In genomic region chr6:169723200-169723909, GRCh38 we compare ENCODE assay signal across 8 cellular contexts. TPM values are rescaled to one million over a fixed set of nuclear protein-coding genes. Genes with fewer than 3 reads are reported as not detected.
DNase-seq lines count a peak whose midpoint lies in the region; ATAC-seq and TF ChIP-seq lines count a peak whose summit lies in the region.

No MANE protein-coding gene starts in this region.

- no peaks in the 10 kb centered on the region for H4K20me1 ChIP-seq in OCI-LY1 (ENCODE audit: insufficient read depth, low read length)

- H3K9ac ChIP-seq in OCI-LY1 (ENCODE audit: low read length), result peak overlapping the region; percentile 73

- peaks cover 44% of the 10 kb centered on the region for H3K79me2 ChIP-seq in OCI-LY1 (ENCODE audit: insufficient read depth, low read length)

- H3K9me2 ChIP-seq in OCI-LY1 (ENCODE audit: low read depth, low read length), result no peaks in the 10 kb centered on the region

- H3K27ac ChIP-seq in 22Rv1, result peak overlapping the region; percentile 67
- peak overlapping the region; percentile 80 for H3K27ac ChIP-seq in OCI-LY1 (ENCODE audit: low read depth, low read length, poor library complexity, severe bottlenecking)

- ATAC-seq in GM18498 (IDR thresholded peaks at IDR 0.05; ENCODE audit: unreplicated experiment) (peak; percentile 43), HG02973 (IDR thresholded peaks at IDR 0.05; ENCODE audit: unreplicated experiment) (peak; percentile 39)
- peak; percentile 74 for ATAC-seq in stimulated activated memory B cell treated with anti-CD40 and anti-IgM and Interleukin-4, amounts not matched to agents 10 μg/mL and 1 μg/mL and 100 μg/mL, for 72 hours

- H3K36me3 Mint-ChIP-seq in stimulated activated memory B cell treated with anti-CD40 and anti-IgM and Interleukin-4, amounts not matched to agents 10 μg/mL and 1 μg/mL and 100 μg/mL, for 72 hours, result no peaks in the 10 kb centered on the region

- peaks cover 36% of the 10 kb centered on the region for H3K4me1 Mint-ChIP-seq in stimulated activated memory B cell treated with anti-CD40 and anti-IgM and Interleukin-4, amounts not matched to agents 10 μg/mL and 1 μg/mL and 100 μg/mL, for 72 hours

- DNase-seq in activated T-helper 1 cell treated with Interleukin-2 at 50 U/mL for 16 hours (ENCODE audit: low read depth) (peak; percentile 58), fibroblast of gingiva (ENCODE audit: low read depth) (peak; percentile 62), myocyte (ENCODE audit: low read depth) (peak; percentile 68)

- peak overlapping the region; percentile 98 for H3K4me2 ChIP-seq in OCI-LY1 (ENCODE audit: low read length)

- no peaks in the 10 kb centered on the region for H3K27me3 ChIP-seq in OCI-LY1 (ENCODE audit: insufficient read depth, low read length)

- H3K36me3 ChIP-seq in OCI-LY1 (ENCODE audit: insufficient read depth, low read length), result peaks cover 15% of the 10 kb centered on the region

- H3K9me3 ChIP-seq in OCI-LY1 (ENCODE audit: low read length), result no peaks in the 10 kb centered on the region

- H3K4me3 ChIP-seq in OCI-LY1 (ENCODE audit: low read depth, low read length, poor library complexity, severe bottlenecking), result peak overlapping the region; percentile 70

- peak overlapping the region; percentile 89 for H3K27ac Mint-ChIP-seq in stimulated activated memory B cell treated with anti-CD40 and anti-IgM and Interleukin-4, amounts not matched to agents 10 μg/mL and 1 μg/mL and 100 μg/mL, for 72 hours

- 0 out of 2 replicates have a peak, but pooled peaks cover 3% of the 10 kb centered on the region for H3F3A ChIP-seq in OCI-LY1 (ENCODE audit: insufficient read depth, low read length)

- no peak overlapping the region for H2AFZ ChIP-seq in OCI-LY1 (ENCODE audit: low read length)

- H3K27me3 Mint-ChIP-seq in stimulated activated memory B cell treated with anti-CD40 and anti-IgM and Interleukin-4, amounts not matched to agents 10 μg/mL and 1 μg/mL and 100 μg/mL, for 72 hours, result no peaks in the 10 kb centered on the region

- H3K4me1 ChIP-seq in OCI-LY1 (ENCODE audit: insufficient read depth, low read length, severe bottlenecking), result peaks cover 30% of the 10 kb centered on the region

- H3K4me3 Mint-ChIP-seq in stimulated activated memory B cell treated with anti-CD40 and anti-IgM and Interleukin-4, amounts not matched to agents 10 μg/mL and 1 μg/mL and 100 μg/mL, for 72 hours, result peak overlapping the region; percentile 84

- TF ChIP-seq CTCF in 22Rv1 (IDR thresholded peaks at IDR 0.05) (no peak), OCI-LY1 (IDR thresholded peaks at IDR 0.05; ENCODE audit: low read length) (no peak)

- no peaks in the 10 kb centered on the region for H3K9me3 Mint-ChIP-seq in stimulated activated memory B cell treated with anti-CD40 and anti-IgM and Interleukin-4, amounts not matched to agents 10 μg/mL and 1 μg/mL and 100 μg/mL, for 72 hours

RNA-seq across cellular contexts. Expression of gene PHF10, which starts 0.9 kb away (rescaled TPM):
- 44.1 and 44.9 TPM in 2 replicates for total RNA-seq in myocyte
- 35.0 TPM for polyA plus RNA-seq in myocyte (2012)

RNA-seq across cellular contexts. Expression of gene C6orf120, which starts 21.4 kb away (rescaled TPM):
- total RNA-seq in myocyte, result 49.3 and 52.7 TPM in 2 replicates
- 17.9 TPM for polyA plus RNA-seq in myocyte (2012)

RNA-seq across cellular contexts. Expression of gene WDR27, which starts 21.5 kb away (rescaled TPM):
- total RNA-seq in myocyte, result 27.0 and 35.4 TPM in 2 replicates
- 27.8 TPM for polyA plus RNA-seq in myocyte (2012)

RNA-seq across cellular contexts. Expression of gene DYNLT2, which starts 28.0 kb away (rescaled TPM):
- total RNA-seq in myocyte, result 3.0 and 3.1 TPM in 2 replicates
- 1.3 TPM for polyA plus RNA-seq in myocyte (2012)

RNA-seq across cellular contexts. Expression of gene ERMARD, which starts 28.1 kb away (rescaled TPM):
- total RNA-seq in myocyte, result 13.5 and 20.8 TPM in 2 replicates
- 26.9 TPM for polyA plus RNA-seq in myocyte (2012)

Comparison
In these comparisons a context has a peak if more than half of its experiments do, and no peak if none do; other contexts are left out.
1. Peak in every context shown above with its lines: DNase-seq, ATAC-seq, H3K4me3 ChIP-seq and H3K27ac ChIP-seq.